ENCODE assay signal across 9 cellular contexts in the genomic region with DNA sequence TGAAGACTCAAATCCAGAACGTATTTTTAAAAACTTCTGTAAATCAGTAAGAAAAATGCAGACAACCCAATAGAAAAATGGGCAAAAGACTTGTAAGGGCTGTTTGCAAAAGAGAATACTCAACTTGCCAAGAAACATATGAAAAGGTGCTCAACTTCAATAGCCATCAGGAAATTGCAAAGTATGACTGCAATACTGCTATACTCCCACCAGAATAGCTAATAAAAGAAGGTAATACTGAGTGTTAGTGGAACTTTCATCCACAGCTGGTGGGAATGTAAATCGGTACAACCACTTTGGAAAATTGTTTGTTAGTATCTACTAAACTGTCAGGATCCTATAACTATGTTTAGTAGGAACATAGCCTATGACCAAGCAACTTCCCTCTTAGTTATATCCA. TPM values are rescaled to one million over a fixed set of nuclear protein-coding genes. Genes with fewer than 3 reads are reported as not detected.
"Had no signal": no experiment of that assay in that cellular context is flagged by ENCODE, and none has a peak within 500 bp of the region (broad histone marks: within the 10 kb centered on the region; RNA-seq: fewer than 3 reads in every experiment).

No MANE protein-coding gene starts in this region.

- H3K27ac Mint-ChIP-seq: GM23338, H9, IgD-negative memory B cell had no signal

- H3K4me3 Mint-ChIP-seq: GM23338, H9, IgD-negative memory B cell had no signal

- H2AFZ ChIP-seq: GM23338 had no signal

- H3K36me3 Mint-ChIP-seq: IgD-negative memory B cell had no signal

- H3K4me3 ChIP-seq: GM23338 had no signal

- ATAC-seq: GM23338, HCT116, HepG2 had no signal

- DNase-seq: H9, KG1 had no signal

- H3K9me3 Mint-ChIP-seq: GM23338, H9, IgD-negative memory B cell had no signal

- FAIRE-seq: H1, H54, HepG2 had no signal

- H3K4me2 ChIP-seq: GM23338 had no signal

RNA-seq across cellular contexts. Expression of a gene that starts 48.1 kb away (rescaled TPM):
- total RNA-seq: GM23338, H1, H9, HT-29 had no signal
- polyA plus RNA-seq: GM23338, IgD-negative memory B cell had no signal
